In the genomic region with DNA sequence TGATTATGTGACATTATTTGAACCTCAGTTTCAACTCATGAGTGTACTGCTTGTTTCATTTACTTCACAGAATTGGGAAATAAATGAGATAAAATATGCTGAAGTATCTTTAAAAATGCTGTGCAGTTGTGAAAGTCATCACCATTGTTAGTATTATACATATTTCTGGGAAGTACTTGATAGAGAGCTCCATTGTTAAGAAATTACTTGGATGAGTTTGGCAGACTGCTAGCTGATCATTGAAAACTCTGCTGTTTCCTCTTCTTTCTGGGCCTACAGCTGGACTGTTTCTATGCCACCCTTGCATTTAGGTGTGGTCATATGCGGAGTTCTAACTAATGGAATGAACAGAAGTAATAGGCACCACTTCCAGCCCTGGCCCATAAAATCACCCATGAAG, we compare ENCODE assay signal across 1 cellular context.
TF ChIP-seq lines count a peak whose summit lies in the region.

No MANE protein-coding gene starts in this region.

TF ChIP-seq in HepG2, 621 proteins besides CTCF, POLR2A, EP300 and RAD21 (continued from another document):
- no peak for TF ChIP-seq GMEB1 (CRISPR knock-in tag; IDR thresholded peaks at IDR 0.05; ENCODE audit: borderline replicate concordance)
